8 cellular contexts compared by ENCODE assay signal in the genomic region with DNA sequence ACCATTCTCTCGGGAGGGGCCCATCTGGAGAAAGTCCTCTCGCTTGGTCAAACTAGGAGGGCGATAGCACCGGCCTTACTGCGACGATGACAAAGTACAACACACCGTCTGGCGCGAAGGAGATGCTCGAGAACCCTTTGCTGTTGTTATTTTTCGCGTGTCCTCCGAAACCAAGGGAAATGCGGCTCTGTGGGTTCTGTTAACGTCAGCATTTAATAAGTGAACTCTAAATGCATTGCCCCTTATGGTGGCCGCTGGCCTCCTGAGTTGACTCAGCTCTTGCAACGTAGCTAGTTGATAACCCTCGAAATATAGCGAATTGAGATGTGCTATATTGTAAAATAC. TPM values are rescaled to one million over a fixed set of nuclear protein-coding genes. Genes with fewer than 3 reads are reported as not detected.
DNase-seq lines count a peak whose midpoint lies in the region; ATAC-seq and TF ChIP-seq lines count a peak whose summit lies in the region.

No MANE protein-coding gene starts in this region.

- H2BK5ac ChIP-seq in mesendoderm (ENCODE audit: low read length), result peak overlapping the region; percentile 41

- TF ChIP-seq POLR2A in uterus (IDR thresholded peaks at IDR 0.05), result no peak

- POLR2A ChIA-PET in BJ (lab: Charles Lee), result interaction anchor here (0.5 to 1.3 kb wide), 3 partner anchors 212 to 759 kb away, joined by 3 to 5 read pairs (median 3); a partner anchor contains a TSS

- no peak overlapping the region for H3K18ac ChIP-seq in mesendoderm (ENCODE audit: low read length)

- H3K36me3 Mint-ChIP-seq in dendritic cell treated with granulocyte-macrophage colony-stimulating factor and Interleukin-4, amounts not matched to agents 40 ng/mL and 50 ng/mL, for 4 days (ENCODE audit: low read depth), result peaks cover 30% of the 10 kb centered on the region

- no peaks in the 10 kb centered on the region for H3K27me3 Mint-ChIP-seq in dendritic cell treated with granulocyte-macrophage colony-stimulating factor and Interleukin-4, amounts not matched to agents 40 ng/mL and 50 ng/mL, for 4 days

- H3K27me3 ChIP-seq in BJ (ENCODE audit: control insufficient read depth, insufficient read depth, low read length), result no peaks in the 10 kb centered on the region
- H3K27me3 ChIP-seq in mesendoderm (ENCODE audit: insufficient read depth, low read length, poor library complexity), result no peaks in the 10 kb centered on the region
- no peaks in the 10 kb centered on the region for H3K27me3 ChIP-seq in uterus

- H3K79me2 ChIP-seq in mesendoderm (ENCODE audit: control insufficient read depth, insufficient read depth, low read length), result peaks cover 11% of the 10 kb centered on the region

- intact Hi-C loops in dendritic cell treated with granulocyte-macrophage colony-stimulating factor and Interleukin-4, amounts not matched to agents 40 ng/mL and 50 ng/mL, for 4 days (cut with micrococcal nuclease), result no loop called here
- intact Hi-C loops in uterus (cut with DNase I; ENCODE audit: low total_unique reads), result no loop called here

- no peak for TF ChIP-seq CTCF in BJ (IDR thresholded peaks at IDR 0.05; ENCODE audit: insufficient read depth, low read depth, low read length)
- no peak for TF ChIP-seq CTCF in uterus (IDR thresholded peaks at IDR 0.05)

- WGBS in mesendoderm (ENCODE audit: extremely low coverage, insufficient coverage, low lambda C conversion rate), result no CpG with 5 or more reads among the region's 19 CpGs

- no peak overlapping the region for H2AK5ac ChIP-seq in mesendoderm (ENCODE audit: low read length)

- peak overlapping the region; percentile 90 for H3K9ac ChIP-seq in mesendoderm (ENCODE audit: low read length)

- no peak overlapping the region for H4K8ac ChIP-seq in mesendoderm (ENCODE audit: low read depth, low read length)

- CTCF ChIA-PET in BJ (lab: Yijun Ruan, JAX), result interaction anchor here (0.6 to 3.1 kb wide), 33 partner anchors 8 to 401 kb away, joined by 3 to 28 read pairs (median 5); a partner anchor contains a TSS

- peaks cover 6% of the 10 kb centered on the region for H3K79me1 ChIP-seq in mesendoderm (ENCODE audit: low read length)

- no peaks in the 10 kb centered on the region for H3K9me3 Mint-ChIP-seq in dendritic cell treated with granulocyte-macrophage colony-stimulating factor and Interleukin-4, amounts not matched to agents 40 ng/mL and 50 ng/mL, for 4 days

- no peak for ATAC-seq in HG03342 (IDR thresholded peaks at IDR 0.05; ENCODE audit: unreplicated experiment)

- no peak overlapping the region for H2BK120ac ChIP-seq in mesendoderm (ENCODE audit: low read depth, low read length)

- H3K27ac ChIP-seq in mesendoderm (ENCODE audit: low read depth, low read length) (peak overlapping the region; percentile 71), uterus (peak overlapping the region; percentile 93 to 94)

- H3K4me3 Mint-ChIP-seq in dendritic cell treated with granulocyte-macrophage colony-stimulating factor and Interleukin-4, amounts not matched to agents 40 ng/mL and 50 ng/mL, for 4 days, result peak overlapping the region; percentile 99

- H3K4me1 Mint-ChIP-seq in dendritic cell treated with granulocyte-macrophage colony-stimulating factor and Interleukin-4, amounts not matched to agents 40 ng/mL and 50 ng/mL, for 4 days (ENCODE audit: low read depth), result peaks cover 8% of the 10 kb centered on the region

- H3K36me3 ChIP-seq in BJ (ENCODE audit: control insufficient read depth, insufficient read depth, low read length) (no peaks in the 10 kb centered on the region), mesendoderm (ENCODE audit: control insufficient read depth, insufficient read depth, low read length) (no peaks in the 10 kb centered on the region), uterus (no peaks in the 10 kb centered on the region)

- no peak overlapping the region for H3K4ac ChIP-seq in mesendoderm (ENCODE audit: low read depth, low read length)

- H3K23ac ChIP-seq in mesendoderm (ENCODE audit: low read length), result no peak overlapping the region

- H3K4me3 ChIP-seq in BJ (ENCODE audit: low read depth, low read length), result peak overlapping the region; percentile 98
- H3K4me3 ChIP-seq in mesendoderm (ENCODE audit: low read length), result peak overlapping the region; percentile 52
- H3K4me3 ChIP-seq in uterus, result peak overlapping the region; percentile 76 to 79

- H3K4me1 ChIP-seq in mesendoderm (ENCODE audit: control insufficient read depth, low read depth, low read length), result no peaks in the 10 kb centered on the region
- H3K4me1 ChIP-seq in uterus, result peaks cover 11 to 17% of the 10 kb centered on the region in 2 donors

- H3K9me3 ChIP-seq in uterus, result no peaks in the 10 kb centered on the region

- H3K27ac Mint-ChIP-seq in dendritic cell treated with granulocyte-macrophage colony-stimulating factor and Interleukin-4, amounts not matched to agents 40 ng/mL and 50 ng/mL, for 4 days, result peak overlapping the region; percentile 97

- no peak for DNase-seq in BJ (ENCODE audit: low read depth)
- peak; percentile 17 for DNase-seq in GM19238 (ENCODE audit: insufficient read length, low spot score)
- DNase-seq in RPMI8226, result peak; percentile 82
- no peak for DNase-seq in mesendoderm
- DNase-seq in uterus, result no peak
- DNase-seq in ureter (ENCODE audit: low spot score), result no peak

- peak overlapping the region; percentile 88 for H3K4me2 ChIP-seq in mesendoderm (ENCODE audit: low read length)

- no peak overlapping the region for H4K5ac ChIP-seq in mesendoderm (ENCODE audit: low read length)

- peak overlapping the region; percentile 96 for H3K56ac ChIP-seq in mesendoderm (ENCODE audit: low read length)

- H2BK15ac ChIP-seq in mesendoderm (replicated peaks; ENCODE audit: low read depth), result no peak overlapping the region

RNA-seq across cellular contexts. Expression of a gene that starts 0.6 kb away (rescaled TPM):
- 10.8 and 15.8 TPM in 2 replicates for polyA plus RNA-seq in BJ (2011; rRNA removed)
- polyA minus RNA-seq in BJ (2011; rRNA and poly(A)+ RNA removed), result 2.7 and 2.8 TPM in 2 replicates
- 71.4 TPM for polyA plus RNA-seq in mesendoderm (2013, experiment 1 of 2)
- polyA plus RNA-seq in mesendoderm (2013, experiment 2 of 2), result 71.1 TPM
- 10 to 100 TPM; 18.8 to 71.2 (median 55.0) TPM for total RNA-seq in uterus
- total RNA-seq in ureter, result 48.4 TPM

RNA-seq across cellular contexts. Expression of a gene that starts 13.5 kb away (rescaled TPM):
- 1.7 and 2.4 TPM in 2 replicates for polyA plus RNA-seq in BJ (2011; rRNA removed)
- polyA minus RNA-seq in BJ (2011; rRNA and poly(A)+ RNA removed), result 0.52 and 1.5 TPM in 2 replicates
- 2.7 TPM for polyA plus RNA-seq in mesendoderm (2013, experiment 1 of 2)
- 3.3 TPM for polyA plus RNA-seq in mesendoderm (2013, experiment 2 of 2)
- total RNA-seq in uterus, result 1 to 10 TPM in 2 of 4 donors, not detected in 2; 4.8 to 6.2 TPM
- 3.8 TPM for total RNA-seq in ureter

Comparison
In these comparisons a context has a peak if more than half of its experiments do, and no peak if none do; other contexts are left out.
1. DNase-seq: peak in GM19238 (single experiment) and RPMI8226 (single experiment); none in BJ (single experiment), mesendoderm (single experiment), uterus (0 of 2) and ureter (single experiment).
2. Peak in every context shown above with its lines, with median percentiles within 50 percentile points of each other: H3K4me3 ChIP-seq.